Comparison of ENCODE assay signal across 12 cellular contexts in genomic region chr5:100950975-100951374, GRCh38.
"Had no signal": no experiment of that assay in that cellular context is flagged by ENCODE, and none has a peak within 500 bp of the region (broad histone marks: within the 10 kb centered on the region; RNA-seq: fewer than 3 reads in every experiment).

No MANE protein-coding gene starts in this region.

- H3K27me3 ChIP-seq: ascending aorta, dorsolateral prefrontal cortex had no signal

- H3K36me3 ChIP-seq: ascending aorta, lower lobe of right lung, WERI-Rb-1 had no signal

- H3K27ac ChIP-seq: ascending aorta, dorsolateral prefrontal cortex, lower lobe of right lung, WERI-Rb-1 had no signal

- H3K4me1 Mint-ChIP-seq: nephron had no signal

- H3K4me3 ChIP-seq: ascending aorta, dorsolateral prefrontal cortex, lower lobe of right lung had no signal

- H3K4me3 Mint-ChIP-seq: activated CD8-positive, alpha-beta T cell treated with anti-CD3 and anti-CD28 coated beads for 36 hours; nephron had no signal

- H3K4me1 ChIP-seq: ascending aorta, lower lobe of right lung had no signal

- H3K27me3 Mint-ChIP-seq: activated CD8-positive, alpha-beta T cell treated with anti-CD3 and anti-CD28 coated beads for 36 hours had no signal

- H3K27ac Mint-ChIP-seq: activated CD8-positive, alpha-beta T cell treated with anti-CD3 and anti-CD28 coated beads for 36 hours; nephron had no signal

- DNase-seq: activated CD4-positive, alpha-beta T cell treated with anti-CD3 and anti-CD28 coated beads for 4 hours; activated CD8-positive, alpha-beta memory T cell treated with anti-CD3 and anti-CD28 coated beads, Interleukin-2, amount 50 U/mL, for 4 hours; activated CD8-positive, alpha-beta T cell treated with anti-CD3 and anti-CD28 coated beads for 36 hours; activated naive CD4-positive, alpha-beta T cell; dorsolateral prefrontal cortex; hippocampal formation; lower lobe of right lung; stimulated activated CD4-positive, alpha-beta T cell treated with anti-CD3 and anti-CD28 coated beads, Interleukin-12 subunit alpha, Interleukin-12 subunit beta, amount 100 ng/mL, for 4 hours; stimulated activated naive CD8-positive, alpha-beta T cell treated with anti-CD3 and anti-CD28 coated beads, Interleukin-15, Interleukin-2, amounts not matched to agents 100 U/mL and 50 U/mL, for 24 hours; WERI-Rb-1 had no signal

- H3K9me3 ChIP-seq: ascending aorta had no signal

- ATAC-seq: activated CD8-positive, alpha-beta T cell treated with anti-CD3 and anti-CD28 coated beads for 36 hours; lower lobe of right lung; stimulated activated naive CD8-positive, alpha-beta T cell treated with anti-CD3 and anti-CD28 coated beads, Interleukin-15, Interleukin-2, amounts not matched to agents 100 U/mL and 50 U/mL, for 24 hours had no signal
